ENCODE assay signal across 24 cellular contexts in genomic region chr13:38093425-38093824, GRCh38.
"Had no signal": no experiment of that assay in that cellular context is flagged by ENCODE, and none has a peak within 500 bp of the region (broad histone marks: within the 10 kb centered on the region; RNA-seq: fewer than 3 reads in every experiment).

No MANE protein-coding gene starts in this region.

- H3K4me3 Mint-ChIP-seq: dendritic cell treated with granulocyte-macrophage colony-stimulating factor and Interleukin-4, amounts not matched to agents 40 ng/mL and 50 ng/mL, for 4 days; effector memory CD8-positive, alpha-beta T cell; endodermal cell; mesothelial cell of epicardium; naive B cell had no signal

- H3K4me1 Mint-ChIP-seq: endodermal cell, mesothelial cell of epicardium, naive B cell had no signal

- H3K36me3 Mint-ChIP-seq: naive B cell had no signal

- H3K9me3 ChIP-seq: colonic mucosa, esophagus squamous epithelium, gastrocnemius medialis, lower lobe of right lung, mucosa of descending colon had no signal

- H3K27me3 ChIP-seq: colonic mucosa, esophagus squamous epithelium, gastrocnemius medialis, heart right ventricle, left lung had no signal

- H3K4me3 ChIP-seq: colonic mucosa, esophagus squamous epithelium, gastrocnemius medialis, heart right ventricle, left lung, lower lobe of right lung, mucosa of descending colon had no signal

- H3K27ac Mint-ChIP-seq: dendritic cell treated with granulocyte-macrophage colony-stimulating factor and Interleukin-4, amounts not matched to agents 40 ng/mL and 50 ng/mL, for 4 days; effector memory CD8-positive, alpha-beta T cell; endodermal cell; mesothelial cell of epicardium; naive B cell had no signal

- DNase-seq: colonic mucosa; cortex of kidney; effector CD8-positive, alpha-beta T cell; effector memory CD8-positive, alpha-beta T cell; endodermal cell; erythroblast; esophagus squamous epithelium; foreskin fibroblast; foreskin melanocyte; gastrocnemius medialis; glutamatergic neuron; head of caudate nucleus; heart right ventricle; hippocampal formation; left cardiac atrium; left lung; left ventricle myocardium superior; lower lobe of right lung; mesenchymal stem cell; mucosa of descending colon; naive B cell had no signal

- H3K27me3 Mint-ChIP-seq: dendritic cell treated with granulocyte-macrophage colony-stimulating factor and Interleukin-4, amounts not matched to agents 40 ng/mL and 50 ng/mL, for 4 days; effector memory CD8-positive, alpha-beta T cell; naive B cell had no signal

- H3K27ac ChIP-seq: colonic mucosa, epithelial cell of prostate, esophagus squamous epithelium, gastrocnemius medialis, heart right ventricle, left lung, lower lobe of right lung had no signal

- H3K36me3 ChIP-seq: colonic mucosa, esophagus squamous epithelium, gastrocnemius medialis, heart right ventricle, left lung, lower lobe of right lung had no signal

- H3K4me1 ChIP-seq: colonic mucosa, esophagus squamous epithelium, gastrocnemius medialis, heart right ventricle, left lung, lower lobe of right lung had no signal
